ENCODE assay signal across 8 cellular contexts in the genomic region with DNA sequence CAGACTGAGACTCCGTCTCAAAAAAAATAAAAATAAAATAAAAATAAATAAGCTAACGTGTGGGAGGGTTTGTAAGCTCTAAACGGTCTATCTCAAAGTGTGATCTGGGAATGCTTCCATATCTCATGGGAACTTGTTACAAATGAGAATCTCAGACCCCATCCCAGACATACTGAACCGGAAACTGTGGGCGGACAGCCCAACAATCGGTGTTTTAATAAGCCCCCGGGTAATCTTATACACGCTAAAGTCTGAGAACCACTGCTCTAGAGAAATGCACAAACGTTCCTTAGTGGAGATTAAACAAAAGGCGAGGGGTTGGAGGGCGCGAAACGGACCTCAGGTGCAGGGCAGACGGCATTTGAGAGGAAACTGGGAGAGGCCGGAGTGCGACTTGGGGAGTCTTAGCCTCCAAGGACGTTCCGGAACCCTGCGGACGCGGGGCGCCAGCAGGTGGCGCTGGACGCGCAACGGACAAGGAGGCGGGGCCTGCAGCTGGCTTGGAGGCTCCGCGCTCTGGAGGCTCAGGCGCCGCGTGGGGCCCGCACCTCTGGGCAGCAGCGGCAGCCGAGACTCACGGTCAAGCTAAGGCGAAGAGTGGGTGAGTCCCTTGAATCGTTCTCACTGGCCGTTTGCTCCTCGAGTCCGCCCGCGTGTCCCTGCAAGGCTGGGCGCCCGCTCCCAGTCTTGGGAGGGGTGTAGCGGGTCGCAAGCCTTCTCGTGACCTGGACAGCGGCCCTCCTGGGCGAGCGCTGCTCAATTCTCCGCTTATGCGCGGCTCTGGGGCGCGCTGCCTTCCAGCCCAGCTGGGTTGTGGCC. TPM values are rescaled to one million over a fixed set of nuclear protein-coding genes. Genes with fewer than 3 reads are reported as not detected.
DNase-seq lines count a peak whose midpoint lies in the region; ATAC-seq, FAIRE-seq and TF ChIP-seq lines count a peak whose summit lies in the region.
"Not testable (repeated sequence)": the region's sequence is repeated elsewhere in the genome, so short reads cannot be mapped to it uniquely, and the experiment has no call there.

Gene STEAP1, plus strand, starts transcription at position 527 of the 819 bp plus-strand sequence. CDS start 5,320 bp downstream, outside the sequence.

- not testable (repeated sequence) for H3K9me1 ChIP-seq in keratinocyte (ENCODE audit: control insufficient read depth, extremely low read depth, insufficient read depth, low read length)

- H3K9ac ChIP-seq in keratinocyte (ENCODE audit: control insufficient read depth, extremely low read depth, insufficient read depth, low read length) = peak within 1 kb of the TSS; percentile 77

- peak within 1 kb of the TSS; percentile 73 for H3K4me3 ChIP-seq in AG10803 (ENCODE audit: low read length)
- peak within 1 kb of the TSS; percentile 55 to 74 (median 61) for H3K4me3 ChIP-seq in keratinocyte (ENCODE audit: control insufficient read depth in 2 of 3, extremely low read depth in 1 of 3, insufficient read depth in 2 of 3, low read depth in 1 of 3, low read length in 3 of 3)

- not testable (repeated sequence) for H3K79me2 ChIP-seq in keratinocyte (ENCODE audit: control insufficient read depth, insufficient read depth, low read length)

- not testable (repeated sequence) for H4K20me1 ChIP-seq in keratinocyte (ENCODE audit: control insufficient read depth, extremely low read depth, insufficient read depth, low read length)

- H3K4me1 ChIP-seq in keratinocyte (ENCODE audit: control insufficient read depth, extremely low read depth, insufficient read depth, low read length) = peaks cover 13% of the 10 kb centered on the region

- ATAC-seq in GM19035 (IDR thresholded peaks at IDR 0.05; ENCODE audit: unreplicated experiment) (peak; percentile 98), HG03175 (IDR thresholded peaks at IDR 0.05; ENCODE audit: unreplicated experiment) (peak; percentile 96)

- not testable (repeated sequence) for FAIRE-seq in keratinocyte (lab: Jason Lieb, UNC)

- DNase-seq in AG10803 (ENCODE audit: low read depth) = peak; percentile 91
- peak; percentile 80 for DNase-seq in NCI-H345 (lab: John Stamatoyannopoulos, UW)
- peak; percentile 80 to 84 for DNase-seq in activated CD4-positive, alpha-beta T cell treated with anti-CD3 and anti-CD28 coated beads for 24 hours (ENCODE audit: low read depth in 2 of 2)
- peak; percentile 51 for DNase-seq in cerebellum (ENCODE audit: low spot score)
- peak; percentile 48 for DNase-seq in keratinocyte (ENCODE audit: low read depth, low spot score)
- peak; percentile 73 to 88 for DNase-seq in stimulated activated CD4-positive, alpha-beta T cell treated with anti-CD3 and anti-CD28 coated beads, Interleukin-12 subunit alpha, Interleukin-12 subunit beta, amount 100 ng/mL, for 24 hours (ENCODE audit: low read depth in 2 of 2)

- H3K36me3 ChIP-seq in keratinocyte (ENCODE audit: control insufficient read depth in 2 of 2, extremely low read depth in 1 of 2, insufficient read depth in 2 of 2, low read length in 2 of 2) = not testable (repeated sequence)

- H3K4me2 ChIP-seq in keratinocyte (ENCODE audit: control insufficient read depth, extremely low read depth, insufficient read depth, low read depth, low read length) = peak within 1 kb of the TSS; percentile 74

- H3K27me3 ChIP-seq in keratinocyte (ENCODE audit: control insufficient read depth, extremely low read depth, insufficient read depth, low read length) = not testable (repeated sequence)

- H3K9me3 ChIP-seq in keratinocyte (ENCODE audit: control insufficient read depth, low read depth, low read length) = not testable (repeated sequence)

- dilution Hi-C loops in keratinocyte (cut with MboI; ENCODE audit: extremely low pct_ligation_motif_present, low sequenced_read_pairs) = not testable (repeated sequence)

- peak within 1 kb of the TSS; percentile 45 for H3K27ac ChIP-seq in keratinocyte (ENCODE audit: control insufficient read depth, insufficient read depth, low read length)

- H2AFZ ChIP-seq in keratinocyte (ENCODE audit: control insufficient read depth, low read length) = peak within 1 kb of the TSS; percentile 95

- TF ChIP-seq CTCF in AG10803 (conservative IDR thresholded peaks at IDR 0.05; ENCODE audit: low read length) (peak; percentile 67), keratinocyte (optimal IDR thresholded peaks at IDR 0.05 in 1 of 3, IDR thresholded peaks at IDR 0.05 in 1 of 3, conservative IDR thresholded peaks at IDR 0.05 in 1 of 3; ENCODE audit: extremely low read depth in 1 of 3, insufficient read depth in 2 of 3, low read length in 3 of 3) (peak; percentile 43 to 91 (median 56))

RNA-seq across cellular contexts. Expression of gene STEAP1, which starts in this region (rescaled TPM):
- total RNA-seq in cerebellum = 2.2 TPM
- 7.7 to 19.0 TPM (median 16.7 TPM) in 3 replicates for polyA plus RNA-seq in keratinocyte
- 2.9 TPM for polyA plus RNA-seq in keratinocyte (2011; ENCODE audit: low read depth)
- 5.2 and 12.6 TPM in 2 replicates for polyA plus RNA-seq in keratinocyte (2011; cell fraction: cytosol; rRNA removed)
- polyA plus RNA-seq in keratinocyte (2011; cell fraction: nucleus; rRNA removed) = 11.3 and 19.3 TPM in 2 replicates
- 3.0 and 12.4 TPM in 2 replicates for polyA plus RNA-seq in keratinocyte (2012; ENCODE audit: low replicate concordance)
- polyA minus RNA-seq in keratinocyte = 1.5 to 5.3 TPM (median 2.1 TPM) in 3 replicates
- polyA minus RNA-seq in keratinocyte (2011; cell fraction: cytosol; rRNA and poly(A)+ RNA removed) = not detected
- polyA minus RNA-seq in keratinocyte (2011; cell fraction: nucleus; rRNA and poly(A)+ RNA removed) = 1.6 and 3.6 TPM in 2 replicates

Comparison
In these comparisons a context has a peak if more than half of its experiments do, and no peak if none do; other contexts are left out.
1. Peak in every context shown above with its lines: DNase-seq, ATAC-seq, H3K4me3 ChIP-seq and H3K27ac ChIP-seq.